ENCODE assay signal across 2 cellular contexts in the genomic region with DNA sequence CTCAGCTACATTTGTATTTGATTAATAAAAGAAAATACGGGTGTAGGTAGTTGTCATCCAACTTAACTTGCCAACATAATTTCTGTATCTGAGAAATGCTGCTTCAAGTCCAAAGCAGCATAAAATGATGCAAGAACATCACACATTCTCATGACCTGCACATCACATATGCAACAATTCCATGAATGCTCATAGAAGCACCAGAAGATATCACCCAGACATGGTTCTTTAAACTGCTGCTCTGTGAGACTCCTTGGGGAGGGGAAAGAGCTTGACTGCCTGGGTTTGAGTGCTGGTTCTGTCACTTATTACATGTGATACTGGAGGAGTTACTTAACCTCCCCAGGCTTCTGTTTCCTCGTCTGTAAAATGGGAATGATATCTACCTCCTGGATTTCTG.
TF ChIP-seq lines count a peak whose summit lies in the region.

No MANE protein-coding gene starts in this region.

TF ChIP-seq in HepG2, 621 proteins besides CTCF, POLR2A, EP300 and RAD21:
- TF ChIP-seq XBP1 (CRISPR knock-in tag; IDR thresholded peaks at IDR 0.05), result no peak
- TF ChIP-seq CEBPB (IDR thresholded peaks at IDR 0.05; ENCODE audit: borderline replicate concordance, low read depth, low read length), result peak; percentile 31; the same call in 1 of the 2 replicates

TF ChIP-seq in K562, 482 proteins besides CTCF, POLR2A, EP300 and RAD21:
- TF ChIP-seq, protein P1, sequence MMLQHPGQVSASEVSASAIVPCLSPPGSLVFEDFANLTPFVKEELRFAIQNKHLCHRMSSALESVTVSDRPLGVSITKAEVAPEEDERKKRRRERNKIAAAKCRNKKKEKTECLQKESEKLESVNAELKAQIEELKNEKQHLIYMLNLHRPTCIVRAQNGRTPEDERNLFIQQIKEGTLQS (IDR thresholded peaks at IDR 0.05), result peak; percentile 37; the same call in 1 of the 2 replicates
- TF ChIP-seq, protein P1 (CRISPR knock-in tag; conservative IDR thresholded peaks at IDR 0.05), result no peak
- TF ChIP-seq CEBPG (CRISPR knock-in tag; IDR thresholded peaks at IDR 0.05), result peak; percentile 54
- peak in 1 of 2 experiments; percentile 23; a peak in 2 of 4 replicates for TF ChIP-seq CEBPG (tag; conservative IDR thresholded peaks at IDR 0.05 in 1 of 2, IDR thresholded peaks at IDR 0.05 in 1 of 2)
- no peak for TF ChIP-seq CBX5 (IDR thresholded peaks at IDR 0.05; ENCODE audit: borderline replicate concordance, low read depth)
TF ChIP-seq in K562: peak in this region for 2.
